In the genomic region with DNA sequence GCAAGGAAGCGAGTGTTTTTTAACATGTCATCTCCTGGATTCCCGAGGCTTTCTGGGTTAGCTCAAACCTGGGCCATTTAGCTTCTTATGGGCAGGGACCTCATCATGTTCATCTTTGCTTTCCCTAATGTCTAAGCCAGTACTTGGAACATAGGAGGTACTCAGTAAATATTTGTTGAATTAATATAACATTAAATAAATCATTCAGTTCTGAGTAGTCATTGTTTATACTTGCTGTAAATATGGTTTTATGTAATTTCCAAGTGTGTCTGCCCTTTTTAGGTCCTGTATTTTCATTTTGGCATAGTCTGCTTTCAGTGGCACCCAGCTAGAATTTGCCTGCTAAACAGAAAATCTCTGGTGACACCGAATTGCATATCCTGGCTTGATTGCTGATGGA, we compare ENCODE assay signal across 1 cellular context.
TF ChIP-seq lines count a peak whose summit lies in the region.

No MANE protein-coding gene starts in this region.

TF ChIP-seq in H1, 55 proteins besides CTCF, POLR2A, EP300 and RAD21 (continued from another document):
- TF ChIP-seq RFX5 (IDR thresholded peaks at IDR 0.05; ENCODE audit: borderline replicate concordance, low read depth, low read length), result no peak
- TF ChIP-seq SP1 (IDR thresholded peaks at IDR 0.05; ENCODE audit: low read depth, low read length), result no peak
- no peak for TF ChIP-seq SAP30 (IDR thresholded peaks at IDR 0.05; ENCODE audit: insufficient read depth, insufficient replicate concordance, low read length)
- TF ChIP-seq CHD1 (IDR thresholded peaks at IDR 0.05; ENCODE audit: low read depth, low read length), result no peak
- no peak for TF ChIP-seq CEBPB (IDR thresholded peaks at IDR 0.05; ENCODE audit: low read depth, low read length)
- TF ChIP-seq NRF1 (IDR thresholded peaks at IDR 0.05; ENCODE audit: low read depth, low read length), result no peak
- TF ChIP-seq NANOG (IDR thresholded peaks at IDR 0.05; ENCODE audit: insufficient read depth, low read depth, low read length, poor library complexity, severe bottlenecking), result no peak
- no peak for TF ChIP-seq BCL11A (IDR thresholded peaks at IDR 0.05; ENCODE audit: low read depth in 2 of 2, low read length in 2 of 2)
- no peak for TF ChIP-seq RBBP5 (IDR thresholded peaks at IDR 0.05; ENCODE audit: borderline replicate concordance, low read depth, low read length)
- TF ChIP-seq SUZ12 (IDR thresholded peaks at IDR 0.05; ENCODE audit: low read length), result no peak
